In genomic region chr4:3827616-3828492, GRCh38 we compare ENCODE assay signal across 10 cellular contexts.
DNase-seq lines count a peak whose midpoint lies in the region; ATAC-seq, FAIRE-seq and TF ChIP-seq lines count a peak whose summit lies in the region.
"Had no signal": no experiment of that assay in that cellular context is flagged by ENCODE, and none has a peak within 500 bp of the region (broad histone marks: within the 10 kb centered on the region; RNA-seq: fewer than 3 reads in every experiment).

No MANE protein-coding gene starts in this region.

- H3K9me2 ChIP-seq in PC-9 (ENCODE audit: insufficient read depth): no peaks in the 10 kb centered on the region

- no peaks in the 10 kb centered on the region for H3K4me1 ChIP-seq in PC-9 (replicated peaks; ENCODE audit: insufficient read depth)
- peaks cover 0 to 18% (median 7%) of the 10 kb centered on the region in 3 donors for H3K4me1 ChIP-seq in gastroesophageal sphincter
- H3K4me1 ChIP-seq in pancreas: peaks cover 0 to 7% (median 0%) of the 10 kb centered on the region in 3 donors

- BruUV-seq in PC-9 (replicated peaks; lab: Mats Ljungman, UMichigan): no TSS peak

- FAIRE-seq in pancreas (lab: Jason Lieb, UNC): no peak

- ATAC-seq in gastroesophageal sphincter (peak; percentile 71), pancreas (peak; percentile 91 to 93 (median 92)), HG02884 (IDR thresholded peaks at IDR 0.05; ENCODE audit: unreplicated experiment) (no peak), HG02973 (IDR thresholded peaks at IDR 0.05; ENCODE audit: unreplicated experiment) (no peak)

- H3K9me3 ChIP-seq in PC-9 (ENCODE audit: insufficient read depth, low read depth): no peaks in the 10 kb centered on the region
- no peaks in the 10 kb centered on the region for H3K9me3 ChIP-seq in gastroesophageal sphincter
- H3K9me3 ChIP-seq in pancreas: no peaks in the 10 kb centered on the region

- TF ChIP-seq CTCF in PC-9 (conservative IDR thresholded peaks at IDR 0.05) (no peak), gastroesophageal sphincter (IDR thresholded peaks at IDR 0.05) (no peak), pancreas (IDR thresholded peaks at IDR 0.05) (no peak)

- H3K36me3 ChIP-seq in PC-9 (ENCODE audit: low read depth): no peaks in the 10 kb centered on the region
- no peaks in the 10 kb centered on the region for H3K36me3 ChIP-seq in gastroesophageal sphincter
- H3K36me3 ChIP-seq in pancreas: no peaks in the 10 kb centered on the region

- DNase-seq in DMS153 (lab: John Stamatoyannopoulos, UW) (peak; percentile 25), PC-9 (peak; percentile 50 to 78), pancreas (peak; percentile 82 to 97 (median 90)), SK-N-DZ (ENCODE audit: low spot score) (no peak)
- no peak for DNase-seq in activated CD4-positive, alpha-beta T cell treated with anti-CD3 and anti-CD28 coated beads for 48 hours
- DNase-seq: DND-41, Karpas-422 had no signal

- CTCF ChIA-PET in PC-9 (lab: Charles Lee): no interaction called here

- H2AFZ ChIP-seq in PC-9: no peak overlapping the region

- no peak for TF ChIP-seq EP300 in gastroesophageal sphincter (IDR thresholded peaks at IDR 0.05)

- no peaks in the 10 kb centered on the region for H3K79me2 ChIP-seq in PC-9 (ENCODE audit: low read depth)

- H3K4me3 ChIP-seq in PC-9: no peak overlapping the region
- peak overlapping the region in 1 of 2 donors; percentile 24 for H3K4me3 ChIP-seq in gastroesophageal sphincter
- H3K4me3 ChIP-seq in pancreas: no peak overlapping the region

- no peaks in the 10 kb centered on the region for H3F3A ChIP-seq in PC-9 (ENCODE audit: insufficient read depth, low read depth)

- TF ChIP-seq POLR2A in gastroesophageal sphincter (IDR thresholded peaks at IDR 0.05): no peak

- peaks cover 69% of the 10 kb centered on the region for H3K27me3 ChIP-seq in PC-9 (ENCODE audit: insufficient read depth, low read depth)
- no peaks in the 10 kb centered on the region for H3K27me3 ChIP-seq in gastroesophageal sphincter
- H3K27me3 ChIP-seq in pancreas: no peaks in the 10 kb centered on the region

- H3K27ac ChIP-seq in PC-9: no peak overlapping the region
- no peak overlapping the region for H3K27ac ChIP-seq in gastroesophageal sphincter
- peak overlapping the region; percentile 38 to 69 (median 48) for H3K27ac ChIP-seq in pancreas

- no peaks in the 10 kb centered on the region for H4K20me1 ChIP-seq in PC-9 (ENCODE audit: insufficient read depth)

- intact Hi-C loops in PC-9 (cut with micrococcal nuclease; ENCODE audit: unreplicated experiment): no loop called here
- intact Hi-C loops in pancreas (cut with DNase I): no loop called here

- POLR2A ChIA-PET in PC-9 (lab: Charles Lee; ENCODE audit: unreplicated experiment): no interaction called here

- no peak overlapping the region; the same call in 1 of the 2 replicates for H3K4me2 ChIP-seq in PC-9

- WGBS in gastroesophageal sphincter (ENCODE audit: low coverage in 1 of 2), 2 donors: no CpG with 5 or more reads among the region's 24 CpGs
- 21 to 23% methylated on average over 23 to 24 of the region's 24 CpGs for WGBS in pancreas, 2 donors

Comparison
In these comparisons a context has a peak if more than half of its experiments do, and no peak if none do; other contexts are left out.
1. DNase-seq: peak in DMS153 (single experiment), PC-9 (2 of 2) and pancreas (6 of 6); none in activated CD4-positive, alpha-beta T cell treated with anti-CD3 and anti-CD28 coated beads for 48 hours (single experiment) and SK-N-DZ (single experiment).
2. H3K27ac ChIP-seq: peak in pancreas (4 of 4); none in PC-9 (single experiment) and gastroesophageal sphincter (0 of 4).
3. ATAC-seq: peak in gastroesophageal sphincter (single experiment) and pancreas (4 of 4); none in HG02884 (single experiment) and HG02973 (single experiment).